ENCODE assay signal across 8 cellular contexts in genomic region chr6:2875840-2876207, GRCh38. TPM values are rescaled to one million over a fixed set of nuclear protein-coding genes. Genes with fewer than 3 reads are reported as not detected.
DNase-seq lines count a peak whose midpoint lies in the region; ATAC-seq, FAIRE-seq and TF ChIP-seq lines count a peak whose summit lies in the region.

No MANE protein-coding gene starts in this region.

- H3K4me1 ChIP-seq in CD8-positive, alpha-beta memory T cell (ENCODE audit: insufficient read depth, low read length), result peaks cover 58% of the 10 kb centered on the region
- peaks cover 0 to 9% (median 0%) of the 10 kb centered on the region in 3 donors for H3K4me1 ChIP-seq in pancreas

- H3K9me3 ChIP-seq in CD8-positive, alpha-beta memory T cell (ENCODE audit: low read length), result no peaks in the 10 kb centered on the region
- H3K9me3 ChIP-seq in pancreas, result no peaks in the 10 kb centered on the region

- in situ Hi-C loops in G401 (cut with HindIII; ENCODE audit: low sequenced_read_pairs), result no loop called here

- no peak for FAIRE-seq in pancreas (lab: Jason Lieb, UNC)

- H3K4me1 Mint-ChIP-seq in CD8-positive, alpha-beta memory T cell, result peaks cover 65 to 83% (median 77%) of the 10 kb centered on the region in 3 donors
- peaks cover 51 to 67% (median 67%) of the 10 kb centered on the region in 3 donors for H3K4me1 Mint-ChIP-seq in IgD-negative memory B cell

- H3K27ac ChIP-seq in CD8-positive, alpha-beta memory T cell (ENCODE audit: low read depth, low read length), result peak overlapping the region; percentile 56
- H3K27ac ChIP-seq in pancreas, result peak overlapping the region; percentile 49 to 88 (median 78)

- CTCF ChIA-PET in CD8-positive, alpha-beta memory T cell (lab: Charles Lee), result interaction anchor here (1.2 to 3.7 kb wide), 4 partner anchors 27 to 113 kb away, joined by 4 to 12 read pairs (median 8); partner anchors contain the start of gene SERPINB9

- ATAC-seq in Right ventricle myocardium inferior, result peak; percentile 16
- ATAC-seq in pancreas, result peak; percentile 23 to 51 (median 44)
- no peak for ATAC-seq in HG02642 (IDR thresholded peaks at IDR 0.05; ENCODE audit: poor library complexity, unreplicated experiment)

- H3K4me3 Mint-ChIP-seq in CD8-positive, alpha-beta memory T cell, result peak overlapping the region; percentile 82 to 93 (median 89)
- peak overlapping the region; percentile 88 to 96 (median 92) for H3K4me3 Mint-ChIP-seq in IgD-negative memory B cell

- peak overlapping the region; percentile 83 for H3K4me3 ChIP-seq in CD8-positive, alpha-beta memory T cell (ENCODE audit: low read length)
- peak overlapping the region; percentile 35 to 62 (median 44) for H3K4me3 ChIP-seq in pancreas

- intact Hi-C loops in Right ventricle myocardium inferior (cut with DNase I), result loop anchor here (2.0 kb wide), 1 partner anchor 21 kb away; no protein-coding TSS in a partner anchor
- intact Hi-C loops in pancreas (cut with DNase I), result no loop called here

- no peaks in the 10 kb centered on the region for H3K9me3 Mint-ChIP-seq in CD8-positive, alpha-beta memory T cell
- H3K9me3 Mint-ChIP-seq in IgD-negative memory B cell, result no peaks in the 10 kb centered on the region

- no peaks in the 10 kb centered on the region for H3K36me3 ChIP-seq in CD8-positive, alpha-beta memory T cell (ENCODE audit: insufficient read depth, low read length)
- H3K36me3 ChIP-seq in pancreas, result no peaks in the 10 kb centered on the region

- peak overlapping the region; percentile 79 to 98 (median 90) for H3K27ac Mint-ChIP-seq in CD8-positive, alpha-beta memory T cell
- H3K27ac Mint-ChIP-seq in IgD-negative memory B cell, result peak overlapping the region; percentile 93 to 94 (median 94)

- no peak for TF ChIP-seq CTCF in pancreas (IDR thresholded peaks at IDR 0.05)

- no peaks in the 10 kb centered on the region for H3K27me3 ChIP-seq in CD8-positive, alpha-beta memory T cell (ENCODE audit: insufficient read depth, low read length, poor library complexity, severe bottlenecking)
- H3K27me3 ChIP-seq in pancreas, result no peaks in the 10 kb centered on the region

- POLR2A ChIA-PET in CD8-positive, alpha-beta memory T cell (lab: Charles Lee), result interaction anchor here (0.6 to 2.1 kb wide), 13 partner anchors 8 to 114 kb away, joined by 3 to 7 read pairs (median 4); partner anchors contain the start of gene SERPINB9

- H3K36me3 Mint-ChIP-seq in CD8-positive, alpha-beta memory T cell, result peaks cover 0 to 4% (median 4%) of the 10 kb centered on the region in 3 donors
- H3K36me3 Mint-ChIP-seq in IgD-negative memory B cell, result peaks cover 6% of the 10 kb centered on the region

- WGBS in pancreas, 2 donors, result 0% methylated on average over 17 to 32 of the region's 32 CpGs

- peak; percentile 31 to 73 (median 54) for DNase-seq in CD8-positive, alpha-beta memory T cell
- DNase-seq in activated naive CD4-positive, alpha-beta T cell treated with anti-CD3 and anti-CD28 coated beads, Interleukin-2, amount 50 U/mL, for 16 hours, result peak; percentile 53
- no peak for DNase-seq in Right ventricle myocardium inferior (ENCODE audit: missing footprints)
- peak in 3 of 6 donors; percentile 44 to 80 (median 74) for DNase-seq in pancreas
- no peak for DNase-seq in NCI-H1694 (lab: John Stamatoyannopoulos, UW)
- DNase-seq in G401 (ENCODE audit: low spot score), result no peak

- no peaks in the 10 kb centered on the region for H3K27me3 Mint-ChIP-seq in CD8-positive, alpha-beta memory T cell
- no peaks in the 10 kb centered on the region for H3K27me3 Mint-ChIP-seq in IgD-negative memory B cell

RNA-seq across cellular contexts. Expression of gene SERPINB9, which starts 27.3 kb away (rescaled TPM):
- total RNA-seq in CD8-positive, alpha-beta memory T cell, result 10 to 100 TPM; 63.5 to 65.1 TPM
- polyA plus RNA-seq in CD8-positive, alpha-beta memory T cell, result 42.3 TPM
- polyA plus RNA-seq in IgD-negative memory B cell (20.1 TPM), pancreas (1 to 10 TPM; 1.2 to 1.4 TPM)
- total RNA-seq in Right ventricle myocardium inferior (3.2 TPM), pancreas (1 to 10 TPM in 4 of 6 donors, under 1 TPM in 2; 0.65 to 4.8 (median 1.4) TPM)
- total RNA-seq in G401 (2014; rRNA removed; shearing (Covaris generic)), result 18.6 and 26.5 TPM in 2 replicates

RNA-seq across cellular contexts. Expression of gene SERPINB1, which starts 34.2 kb away (rescaled TPM):
- 10 to 100 TPM; 40.4 to 42.4 TPM for total RNA-seq in CD8-positive, alpha-beta memory T cell
- polyA plus RNA-seq in CD8-positive, alpha-beta memory T cell, result 103 TPM
- polyA plus RNA-seq in IgD-negative memory B cell (85.6 TPM), pancreas (10 to 100 TPM; 68.1 to 75.8 TPM)
- total RNA-seq in Right ventricle myocardium inferior (27.5 TPM), pancreas (100 to 1,000 TPM in 5 of 6 donors, 10 to 100 TPM in 1; 94.1 to 285 (median 190) TPM)
- total RNA-seq in G401 (2014; rRNA removed; shearing (Covaris generic)), result 0.06 TPM in 1 of 2 replicates, not detected in the other

Comparison
In these comparisons a context has a peak if more than half of its experiments do, and no peak if none do; other contexts are left out.
1. DNase-seq: peak in CD8-positive, alpha-beta memory T cell (5 of 5) and activated naive CD4-positive, alpha-beta T cell treated with anti-CD3 and anti-CD28 coated beads, Interleukin-2, amount 50 U/mL, for 16 hours (single experiment); none in Right ventricle myocardium inferior (single experiment), NCI-H1694 (single experiment) and G401 (single experiment).
2. RNA of gene SERPINB1, which starts 34.2 kb away (total RNA-seq): 94.1 to 285 TPM in pancreas, 40.4 to 42.4 TPM in CD8-positive, alpha-beta memory T cell and 27.5 TPM in Right ventricle myocardium inferior (single experiment); 0.06 TPM in G401; every median in the first group is over 10 times any median in the second.